9 cellular contexts compared by ENCODE assay signal in the genomic region with DNA sequence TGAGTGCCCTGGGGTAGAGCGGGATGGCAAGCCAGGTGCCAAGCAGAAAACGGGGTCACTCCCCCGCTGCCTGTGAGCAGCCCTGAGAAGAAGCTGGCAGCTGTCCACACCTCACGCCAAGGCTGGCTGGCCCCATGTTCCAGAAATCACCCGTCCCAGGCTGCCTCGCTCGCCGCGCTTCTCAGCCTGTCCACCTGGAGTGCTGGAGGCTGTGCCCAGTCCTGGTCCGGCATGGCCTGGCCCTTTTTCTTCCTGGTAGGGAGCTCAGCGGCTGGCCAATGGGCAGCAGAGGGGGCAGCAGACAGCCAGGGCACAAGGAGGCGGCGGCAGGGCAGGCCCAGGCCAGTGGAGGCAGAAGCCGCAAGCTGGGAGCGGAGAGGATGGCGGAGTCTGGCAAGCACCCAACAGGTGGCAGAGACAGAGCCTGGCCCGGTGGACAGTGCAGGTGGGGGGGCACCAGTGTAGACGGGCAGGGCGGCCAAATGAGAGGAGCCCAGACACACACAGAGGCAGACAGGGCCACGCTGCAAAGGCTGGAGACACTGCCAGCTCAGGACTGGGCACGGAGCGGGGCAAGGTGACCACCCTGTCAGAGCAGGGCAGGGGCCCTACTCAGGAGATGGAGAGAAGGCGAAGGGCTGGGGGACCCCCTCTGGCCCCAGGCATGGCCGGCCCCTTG. TPM values are rescaled to one million over a fixed set of nuclear protein-coding genes. Genes with fewer than 3 reads are reported as not detected.
DNase-seq lines count a peak whose midpoint lies in the region; ATAC-seq and TF ChIP-seq lines count a peak whose summit lies in the region.
"Had no signal": no experiment of that assay in that cellular context is flagged by ENCODE, and none has a peak within 500 bp of the region (broad histone marks: within the 10 kb centered on the region; RNA-seq: fewer than 3 reads in every experiment).

No MANE protein-coding gene starts in this region.

- peaks cover 2 to 5% (median 4%) of the 10 kb centered on the region in 3 donors for H3K27me3 Mint-ChIP-seq in CD14-positive monocyte (ENCODE audit: low read depth in 3 of 3)
- peaks cover 4% of the 10 kb centered on the region for H3K27me3 Mint-ChIP-seq in mesothelial cell of epicardium (ENCODE audit: low read depth)
- peaks cover 50% of the 10 kb centered on the region for H3K27me3 Mint-ChIP-seq in stimulated activated memory B cell treated with anti-CD40 and anti-IgM and Interleukin-4, amounts not matched to agents 10 μg/mL and 1 μg/mL and 100 μg/mL, for 72 hours

- H3K4me3 Mint-ChIP-seq in CD14-positive monocyte: no peak overlapping the region
- H3K4me3 Mint-ChIP-seq in mesothelial cell of epicardium: no peak overlapping the region
- H3K4me3 Mint-ChIP-seq in stimulated activated memory B cell treated with anti-CD40 and anti-IgM and Interleukin-4, amounts not matched to agents 10 μg/mL and 1 μg/mL and 100 μg/mL, for 72 hours: no peak overlapping the region

- H3K27ac Mint-ChIP-seq in CD14-positive monocyte: no peak overlapping the region
- H3K27ac Mint-ChIP-seq in mesothelial cell of epicardium: no peak overlapping the region
- H3K27ac Mint-ChIP-seq in stimulated activated memory B cell treated with anti-CD40 and anti-IgM and Interleukin-4, amounts not matched to agents 10 μg/mL and 1 μg/mL and 100 μg/mL, for 72 hours: no peak overlapping the region

- H3K4me1 Mint-ChIP-seq in CD14-positive monocyte (peaks cover 6% of the 10 kb centered on the region), mesothelial cell of epicardium (peaks cover 9% of the 10 kb centered on the region)
- no peaks in the 10 kb centered on the region for H3K4me1 Mint-ChIP-seq in stimulated activated memory B cell treated with anti-CD40 and anti-IgM and Interleukin-4, amounts not matched to agents 10 μg/mL and 1 μg/mL and 100 μg/mL, for 72 hours

- no peak for ATAC-seq in stimulated activated memory B cell treated with anti-CD40 and anti-IgM and Interleukin-4, amounts not matched to agents 10 μg/mL and 1 μg/mL and 100 μg/mL, for 72 hours
- no peak for ATAC-seq in GM18519 (IDR thresholded peaks at IDR 0.05; ENCODE audit: low FRiP score, unreplicated experiment)
- ATAC-seq in HG02885 (IDR thresholded peaks at IDR 0.05; ENCODE audit: poor library complexity, unreplicated experiment): no peak

- DNase-seq in CD14-positive monocyte (ENCODE audit: low spot score): peak; percentile 37
- DNase-seq in LNCaP clone FGC (ENCODE audit: low read depth): no peak
- peak; percentile 81 for DNase-seq in cerebellum (ENCODE audit: low spot score)
- peak; percentile 15 to 36 for DNase-seq in mesothelial cell of epicardium (ENCODE audit: low spot score in 2 of 2, unreplicated experiment in 2 of 2)
- DNase-seq in GOT3 (lab: John Stamatoyannopoulos, UW): no peak
- DNase-seq: SW 1271 had no signal

- intact Hi-C loops in CD14-positive monocyte (cut with micrococcal nuclease): no loop called here

- peaks cover 3 to 10% (median 7%) of the 10 kb centered on the region in 7 donors for H3K9me3 Mint-ChIP-seq in CD14-positive monocyte
- no peaks in the 10 kb centered on the region for H3K9me3 Mint-ChIP-seq in mesothelial cell of epicardium
- H3K9me3 Mint-ChIP-seq in stimulated activated memory B cell treated with anti-CD40 and anti-IgM and Interleukin-4, amounts not matched to agents 10 μg/mL and 1 μg/mL and 100 μg/mL, for 72 hours: no peaks in the 10 kb centered on the region

- H3K36me3 Mint-ChIP-seq in CD14-positive monocyte (no peaks in the 10 kb centered on the region), mesothelial cell of epicardium (no peaks in the 10 kb centered on the region)
- H3K36me3 Mint-ChIP-seq in stimulated activated memory B cell treated with anti-CD40 and anti-IgM and Interleukin-4, amounts not matched to agents 10 μg/mL and 1 μg/mL and 100 μg/mL, for 72 hours: no peaks in the 10 kb centered on the region

- TF ChIP-seq CTCF in CD14-positive monocyte (IDR thresholded peaks at IDR 0.05) (no peak), LNCaP clone FGC (IDR thresholded peaks at IDR 0.05; ENCODE audit: control insufficient read depth, extremely low read depth, insufficient read depth) (peak; percentile 31; the same call in 1 of the 2 replicates), mesothelial cell of epicardium (IDR thresholded peaks at IDR 0.05; ENCODE audit: unreplicated experiment) (no peak)

- H3K4me3 ChIP-seq in LNCaP clone FGC (ENCODE audit: low read depth, low read length): no peak overlapping the region

RNA-seq across cellular contexts. Expression of a gene that starts 37.2 kb away (rescaled TPM):
- polyA plus RNA-seq in CD14-positive monocyte: not detected
- 0.54 TPM for total RNA-seq in cerebellum
- total RNA-seq in mesothelial cell of epicardium: 0.77 to 1.4 TPM (median 1.1 TPM) in 3 replicates

RNA-seq across cellular contexts. Expression of a gene that starts 47.8 kb away (rescaled TPM):
- polyA plus RNA-seq in CD14-positive monocyte: not detected
- total RNA-seq in cerebellum (not detected), mesothelial cell of epicardium (not detected in 3 replicates)

Comparison
In these comparisons a context has a peak if more than half of its experiments do, and no peak if none do; other contexts are left out.
1. DNase-seq: peak in CD14-positive monocyte (single experiment), cerebellum (single experiment) and mesothelial cell of epicardium (2 of 2); none in LNCaP clone FGC (single experiment) and GOT3 (single experiment).